8 cellular contexts compared by ENCODE assay signal in the genomic region with DNA sequence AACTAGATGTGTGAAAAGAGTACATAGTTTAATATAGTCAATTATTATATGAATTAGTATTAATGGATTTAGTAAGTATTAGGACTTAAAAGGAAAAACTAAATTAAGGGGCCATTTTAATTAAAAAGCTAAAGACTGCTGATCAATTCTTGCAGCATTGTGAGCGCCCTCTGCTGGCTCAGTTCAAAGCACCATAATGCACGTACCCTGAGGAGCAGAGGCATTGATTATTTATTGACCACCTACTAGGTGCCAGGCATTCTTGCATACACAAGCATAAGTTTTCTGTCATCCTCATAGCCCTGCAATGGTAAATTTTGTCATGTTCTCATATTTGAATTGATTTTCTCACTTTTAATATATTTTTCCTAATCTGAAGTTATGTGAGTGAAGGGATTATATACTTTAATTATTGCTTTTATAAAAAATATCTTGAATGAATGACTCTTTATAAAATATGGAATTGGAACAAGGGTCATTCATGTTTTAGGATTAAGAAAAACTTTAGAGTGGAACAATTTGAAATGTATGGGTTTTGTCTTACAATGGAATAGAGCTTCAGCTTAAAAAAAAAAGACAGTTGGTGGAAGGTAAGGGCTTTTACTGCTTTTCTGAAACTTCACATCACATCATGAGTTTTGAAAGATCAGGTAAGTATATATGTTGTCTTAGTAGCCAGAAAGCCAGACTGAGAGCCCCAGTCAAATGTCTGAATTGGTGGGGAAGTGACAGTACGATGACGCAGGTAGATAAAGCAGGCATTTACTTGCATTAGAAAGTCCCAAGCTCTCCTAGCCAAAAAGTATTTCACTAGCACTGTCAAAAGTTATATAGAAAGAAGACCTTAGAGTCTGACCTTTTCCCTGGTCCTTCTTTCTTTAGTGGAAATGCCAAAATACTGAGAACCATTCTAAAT. TPM values are rescaled to one million over a fixed set of nuclear protein-coding genes. Genes with fewer than 3 reads are reported as not detected.
A peak's percentile ranks its signal among the peaks of the same experiment; 100 is the strongest.
DNase-seq lines count a peak whose midpoint lies in the region; ATAC-seq and TF ChIP-seq lines count a peak whose summit lies in the region.

No MANE protein-coding gene starts in this region.

- no peaks in the 10 kb centered on the region for H3K9me3 ChIP-seq in HCT116 (ENCODE audit: control insufficient read depth in 1 of 2, insufficient read depth in 1 of 2, low read depth in 1 of 2, low read length in 2 of 2)
- H3K9me3 ChIP-seq in PC-9 (ENCODE audit: insufficient read depth, low read depth) = no peaks in the 10 kb centered on the region

- no peaks in the 10 kb centered on the region for H3K9me3 Mint-ChIP-seq in activated T-helper 17 cell treated with anti-CD3 and anti-CD28 coated beads, Interleukin-2, amount 50 U/mL, for 72 hours

- TF ChIP-seq CTCF in HCT116 (IDR thresholded peaks at IDR 0.05 in 2 of 3, conservative IDR thresholded peaks at IDR 0.05 in 1 of 3; ENCODE audit: borderline replicate concordance in 1 of 3, insufficient read depth in 1 of 3, low read depth in 2 of 3, low read length in 2 of 3) (peak; percentile 53 to 82 (median 77); a peak in 5 of 6 replicates), PC-9 (conservative IDR thresholded peaks at IDR 0.05) (peak; percentile 99), foreskin keratinocyte (conservative IDR thresholded peaks at IDR 0.05) (peak; percentile 75)

- no peaks in the 10 kb centered on the region for H3K27me3 Mint-ChIP-seq in activated T-helper 17 cell treated with anti-CD3 and anti-CD28 coated beads, Interleukin-2, amount 50 U/mL, for 72 hours

- intact Hi-C loops in HCT116 (cut with micrococcal nuclease) = loop anchor here (1.0 to 10.0 kb wide), 5 partner anchors 248 to 1345 kb away; no protein-coding TSS in a partner anchor
- intact Hi-C loops in PC-9 (cut with micrococcal nuclease; ENCODE audit: unreplicated experiment) = loop anchor here (1.0 to 10.0 kb wide), 5 partner anchors 248 to 1342 kb away; no protein-coding TSS in a partner anchor
- intact Hi-C loops in posterior cingulate gyrus (cut with DNase I) = loop anchor here (5.0 kb wide), 2 partner anchors 365 to 1345 kb away; no protein-coding TSS in a partner anchor

- peak overlapping the region; percentile 45 for H3K4me3 Mint-ChIP-seq in activated T-helper 17 cell treated with anti-CD3 and anti-CD28 coated beads, Interleukin-2, amount 50 U/mL, for 72 hours

- peaks cover 57% of the 10 kb centered on the region for H3K4me1 Mint-ChIP-seq in activated T-helper 17 cell treated with anti-CD3 and anti-CD28 coated beads, Interleukin-2, amount 50 U/mL, for 72 hours

- H3K4me1 ChIP-seq in HCT116 (ENCODE audit: control insufficient read depth in 1 of 2, insufficient read depth in 2 of 2, low read length in 2 of 2) (no peaks in the 10 kb centered on the region), PC-9 (replicated peaks; ENCODE audit: insufficient read depth) (no peaks in the 10 kb centered on the region), foreskin keratinocyte (peaks cover 9% of the 10 kb centered on the region)

- TF ChIP-seq POLR2A in HCT116 (IDR thresholded peaks at IDR 0.05; ENCODE audit: borderline replicate concordance, extremely low read depth, insufficient read depth, insufficient read length) = no peak

- H3K4me2 ChIP-seq in HCT116 (ENCODE audit: low read length) (no peak overlapping the region), PC-9 (no peak overlapping the region)

- peak; percentile 72 for TF ChIP-seq RAD21 in HCT116 (IDR thresholded peaks at IDR 0.05; ENCODE audit: low read depth)

- POLR2A ChIA-PET in HCT116 (lab: Charles Lee) (no interaction called here), PC-9 (lab: Charles Lee; ENCODE audit: unreplicated experiment) (no interaction called here)

- H3K27me3 ChIP-seq in HCT116 (ENCODE audit: insufficient read depth, low read length) (no peaks in the 10 kb centered on the region), PC-9 (ENCODE audit: insufficient read depth, low read depth) (no peaks in the 10 kb centered on the region), foreskin keratinocyte (peaks cover 5% of the 10 kb centered on the region)

- BruUV-seq in HCT116 (replicated peaks; lab: Mats Ljungman, UMichigan) = no TSS peak
- BruUV-seq in PC-9 (replicated peaks; lab: Mats Ljungman, UMichigan) = no TSS peak

- H3K36me3 Mint-ChIP-seq in activated T-helper 17 cell treated with anti-CD3 and anti-CD28 coated beads, Interleukin-2, amount 50 U/mL, for 72 hours (ENCODE audit: low read depth) = peaks cover 72% of the 10 kb centered on the region

- H3K27ac Mint-ChIP-seq in activated T-helper 17 cell treated with anti-CD3 and anti-CD28 coated beads, Interleukin-2, amount 50 U/mL, for 72 hours = peak overlapping the region; percentile 86

- H3K79me2 ChIP-seq in HCT116 (ENCODE audit: insufficient read depth, low read length) (no peaks in the 10 kb centered on the region), PC-9 (ENCODE audit: low read depth) (no peaks in the 10 kb centered on the region)

- H2AFZ ChIP-seq in HCT116 (ENCODE audit: low read depth, low read length, poor library complexity, severe bottlenecking) (peak overlapping the region; percentile 95), PC-9 (no peak overlapping the region)

- peak; percentile 72 for ATAC-seq in HCT116
- peak; percentile 29 for ATAC-seq in activated T-helper 17 cell treated with anti-CD3 and anti-CD28 coated beads, Interleukin-2, amount 50 U/mL, for 72 hours (replicated peaks)
- ATAC-seq in foreskin keratinocyte = peak; percentile 42
- ATAC-seq in HG02623 (IDR thresholded peaks at IDR 0.05; ENCODE audit: unreplicated experiment) = no peak

- no peaks in the 10 kb centered on the region for H3K36me3 ChIP-seq in HCT116 (ENCODE audit: control insufficient read depth in 1 of 2, insufficient read depth in 2 of 2, low read length in 2 of 2)
- H3K36me3 ChIP-seq in PC-9 (ENCODE audit: low read depth) = no peaks in the 10 kb centered on the region

- H3K4me3 ChIP-seq in HCT116 (replicated peaks in 1 of 2; ENCODE audit: low read depth in 1 of 2, low read length in 2 of 2) = no peak overlapping the region
- H3K4me3 ChIP-seq in PC-9 = no peak overlapping the region

- CTCF ChIA-PET in HCT116 (lab: Charles Lee) = interaction anchor here (0.6 to 2.2 kb wide), 14 partner anchors 9 to 1343 kb away, joined by 3 to 18 read pairs (median 4); no protein-coding TSS in a partner anchor
- CTCF ChIA-PET in PC-9 (lab: Charles Lee) = interaction anchor here (0.6 to 2.1 kb wide), 6 partner anchors 39 to 1500 kb away, joined by 3 to 19 read pairs (median 4); no protein-coding TSS in a partner anchor

- H3F3A ChIP-seq in PC-9 (ENCODE audit: insufficient read depth, low read depth) = no peaks in the 10 kb centered on the region

- no peaks in the 10 kb centered on the region for H4K20me1 ChIP-seq in HCT116 (ENCODE audit: insufficient read depth)
- no peaks in the 10 kb centered on the region for H4K20me1 ChIP-seq in PC-9 (ENCODE audit: insufficient read depth)

- in situ Hi-C loops in Caki2 (cut with HindIII; ENCODE audit: low pct_unique_long_range_greater_than_20kb, low sequenced_read_pairs) = no loop called here

- H3K27ac ChIP-seq in HCT116 (ENCODE audit: low read depth, low read length) (no peak overlapping the region), PC-9 (no peak overlapping the region), foreskin keratinocyte (no peak overlapping the region)

- H3K9ac ChIP-seq in HCT116 (ENCODE audit: low read length) = no peak overlapping the region

- H3K9me2 ChIP-seq in HCT116 (ENCODE audit: insufficient read depth) (no peaks in the 10 kb centered on the region), PC-9 (ENCODE audit: insufficient read depth) (no peaks in the 10 kb centered on the region)

- peak; percentile 14 for DNase-seq in Caki2 (ENCODE audit: low read depth)
- DNase-seq in HCT116 (ENCODE audit: low read depth, low spot score) = peak; percentile 57
- DNase-seq in PC-9 = peak in 1 of 2 experiments; percentile 58
- DNase-seq in foreskin keratinocyte = peak; percentile 2 to 26
- DNase-seq in posterior cingulate gyrus = peak; percentile 20 to 86 (median 64)
- peak; percentile 57 for DNase-seq in ureter (ENCODE audit: low spot score)

- RAD21 ChIA-PET in HCT116 (lab: Charles Lee; ENCODE audit: low non-redundant PET in 1 of 2, low total read pairs in 2 of 2, uncharacterized antibody in 2 of 2, unreplicated experiment in 2 of 2) = interaction anchor here in 1 of 2 experiments (1.2 kb wide), 1 partner anchor 363 kb away, joined by 4 read pairs; no protein-coding TSS in a partner anchor

TF ChIP-seq in HCT116, 20 proteins besides CTCF, POLR2A, EP300 and RAD21:
- TF ChIP-seq YY1 (IDR thresholded peaks at IDR 0.05; ENCODE audit: extremely low read depth, insufficient replicate concordance, low read depth, low read length) (peak; percentile 45), ZNF274 (IDR thresholded peaks at IDR 0.05; ENCODE audit: low read depth, low read length) (no peak)

RNA-seq across cellular contexts. Expression of a gene that starts 9.7 kb away (rescaled TPM):
- total RNA-seq in Caki2 (2014; rRNA removed; shearing (Covaris generic); ENCODE audit: low replicate concordance) = 5.9 and 7.7 TPM in 2 replicates
- total RNA-seq in HCT116 (2021; ENCODE audit: unreplicated experiment) = 0.49 TPM
- polyA plus RNA-seq in HCT116 (2012) = not detected in 2 replicates
- 0.15 and 0.35 TPM in 2 replicates for total RNA-seq in PC-9 (2021)
- 100 to 1,000 TPM in 1 of 2 donors, 10 to 100 TPM in 1; 63.3 to 196 TPM for total RNA-seq in activated T-helper 17 cell treated with anti-CD3 and anti-CD28 coated beads, Interleukin-2, amount 50 U/mL, for 72 hours
- total RNA-seq in foreskin keratinocyte = 2.3 and 11.0 TPM in 2 replicates
- polyA plus RNA-seq in foreskin keratinocyte = 0.26 and 0.75 TPM in 2 replicates
- total RNA-seq in ureter = 7.4 TPM
